ENCODE assay signal across 1 cellular context in the genomic region with DNA sequence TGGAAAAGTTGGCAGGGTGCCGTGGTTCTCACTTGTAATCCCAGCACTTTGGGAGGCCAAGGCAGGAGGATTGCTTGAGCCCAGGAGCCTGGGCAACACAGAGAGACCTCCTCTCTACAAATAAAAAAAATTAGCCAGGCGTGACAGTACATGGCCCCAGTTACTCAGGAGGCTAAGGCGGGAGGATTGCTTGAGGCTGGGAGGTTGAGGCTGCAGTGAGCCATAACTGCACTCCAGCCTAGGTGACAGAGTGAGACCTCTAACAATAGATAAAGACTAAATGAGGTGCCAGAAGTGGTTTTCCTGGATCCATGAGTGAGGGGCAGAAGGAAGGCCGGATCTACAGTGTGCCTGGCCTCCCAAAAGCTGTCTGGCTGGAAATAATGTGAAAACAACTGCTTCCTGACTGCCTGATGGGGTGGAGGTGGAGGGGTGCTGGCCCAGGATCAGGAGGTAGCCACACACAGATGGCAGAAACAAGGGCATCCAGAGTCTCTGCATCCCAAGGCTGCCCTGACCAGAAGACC.
TF ChIP-seq lines count a peak whose summit lies in the region.

No MANE protein-coding gene starts in this region.

TF ChIP-seq in neural cell, 6 proteins besides CTCF, POLR2A, EP300 and RAD21 (continued from another document):
- no peak for TF ChIP-seq MXI1 (conservative IDR thresholded peaks at IDR 0.05; ENCODE audit: poor library complexity, severe bottlenecking)
- no peak for TF ChIP-seq EZH2 (IDR thresholded peaks at IDR 0.05; ENCODE audit: borderline replicate concordance, insufficient read depth, low read length, poor library complexity, severe bottlenecking)
- TF ChIP-seq TAF1 (IDR thresholded peaks at IDR 0.05; ENCODE audit: low read depth) = no peak
- TF ChIP-seq SMC3 (conservative IDR thresholded peaks at IDR 0.05; ENCODE audit: poor library complexity) = no peak
